In genomic region chr2:43370705-43371104, GRCh38 we compare ENCODE assay signal across 16 cellular contexts.
A peak's percentile ranks its signal among the peaks of the same experiment; 100 is the strongest.
DNase-seq lines count a peak whose midpoint lies in the region; ATAC-seq and TF ChIP-seq lines count a peak whose summit lies in the region.
"Had no signal": no experiment of that assay in that cellular context is flagged by ENCODE, and none has a peak within 500 bp of the region (broad histone marks: within the 10 kb centered on the region; RNA-seq: fewer than 3 reads in every experiment).

No MANE protein-coding gene starts in this region.

- no peaks in the 10 kb centered on the region for H3K9me3 Mint-ChIP-seq in T-helper 2 cell treated with Interferon-gamma antibody and Interleukin-4, amounts not matched to agents 5 μg/mL and 100 μg/mL, for 36 hours
- H3K9me3 Mint-ChIP-seq: activated CD4-positive, alpha-beta T cell treated with anti-CD3 and anti-CD28 coated beads, Interleukin-2, amount 10 ng/mL, durations not matched to agents 7 days and 5 days; CD4-positive, CD25-positive, alpha-beta regulatory T cell had no signal

- H3K4me3 Mint-ChIP-seq in T-helper 2 cell treated with Interferon-gamma antibody and Interleukin-4, amounts not matched to agents 5 μg/mL and 100 μg/mL, for 36 hours = no peak overlapping the region
- H3K4me3 Mint-ChIP-seq: activated CD4-positive, alpha-beta T cell treated with anti-CD3 and anti-CD28 coated beads, Interleukin-2, amount 10 ng/mL, durations not matched to agents 7 days and 5 days; CD4-positive, CD25-positive, alpha-beta regulatory T cell had no signal

- no peak overlapping the region for H3K27ac Mint-ChIP-seq in T-helper 2 cell treated with Interferon-gamma antibody and Interleukin-4, amounts not matched to agents 5 μg/mL and 100 μg/mL, for 36 hours
- H3K27ac Mint-ChIP-seq: activated CD4-positive, alpha-beta T cell treated with anti-CD3 and anti-CD28 coated beads, Interleukin-2, amount 10 ng/mL, durations not matched to agents 7 days and 5 days; CD4-positive, CD25-positive, alpha-beta regulatory T cell had no signal

- ATAC-seq in omental fat pad (ENCODE audit: low FRiP score) = peak; percentile 58
- ATAC-seq in HG03354 (IDR thresholded peaks at IDR 0.05; ENCODE audit: poor library complexity, severe bottlenecking, unreplicated experiment) = no peak

- no peaks in the 10 kb centered on the region for H3K36me3 ChIP-seq in HEK293 (ENCODE audit: control insufficient read depth in 2 of 2, insufficient read depth in 1 of 2, low read length in 2 of 2)

- H3K4me3 ChIP-seq in HEK293 (ENCODE audit: low read depth, low read length) (no peak overlapping the region), fibroblast of pulmonary artery (replicated peaks; ENCODE audit: low read depth, low read length) (no peak overlapping the region)

- H3K36me3 Mint-ChIP-seq in T-helper 2 cell treated with Interferon-gamma antibody and Interleukin-4, amounts not matched to agents 5 μg/mL and 100 μg/mL, for 36 hours (ENCODE audit: low read depth) = no peaks in the 10 kb centered on the region

- peaks cover 10% of the 10 kb centered on the region for H3K4me1 Mint-ChIP-seq in T-helper 2 cell treated with Interferon-gamma antibody and Interleukin-4, amounts not matched to agents 5 μg/mL and 100 μg/mL, for 36 hours (ENCODE audit: low read depth)

- CTCF ChIA-PET in HEK293 (lab: Yijun Ruan, JAX) = interaction anchor here (0.6 kb wide), 1 partner anchor 141 kb away, joined by 4 read pairs; no protein-coding TSS in a partner anchor

- no peak overlapping the region for H3K27ac ChIP-seq in HEK293 (ENCODE audit: extremely low read depth, low read depth, low read length)

- DNase-seq in NCI-H748 treated with DMSO at 0.1 percent for 48 hours (lab: John Stamatoyannopoulos, UW) (peak; percentile 60), fibroblast of pulmonary artery (ENCODE audit: low read depth) (peak; percentile 24), omental fat pad (ENCODE audit: low spot score) (no peak), activated T-cell treated with anti-CD3 and anti-CD28 coated beads for 4 hours (no peak), NOMO-1 treated with DMSO at 0.1 percent for 48 hours (lab: John Stamatoyannopoulos, UW; ENCODE audit: unreplicated experiment) (no peak)
- no peak for DNase-seq in T-helper 2 cell treated with Interferon-gamma antibody and Interleukin-4, amounts not matched to agents 5 μg/mL and 100 μg/mL, for 36 hours (ENCODE audit: low spot score)
- DNase-seq: activated CD4-positive, alpha-beta T cell treated with anti-CD3 and anti-CD28 coated beads, Interleukin-2, amount 10 ng/mL, durations not matched to agents 7 days and 5 days; activated gamma-delta T cell treated with Interleukin-2 at 50 U/mL for 16 hours; CD4-positive, CD25-positive, alpha-beta regulatory T cell; GOT3; hypothalamus; Kasumi-1; NK-92 treated with Interleukin-12 subunit alpha and Interleukin-12 subunit beta, amount 100 ng/mL, for 24 hours; SW 1271 had no signal

- POLR2A ChIA-PET in HEK293 (lab: Yijun Ruan, JAX) = interaction anchor here (0.6 kb wide), 1 partner anchor 346 kb away, joined by 10 read pairs; no protein-coding TSS in a partner anchor

- H3K9me3 ChIP-seq in HEK293 (ENCODE audit: control insufficient read depth, insufficient read depth, low read depth, low read length) = no peaks in the 10 kb centered on the region

- TF ChIP-seq CTCF in HEK293 (tag by site-specific recombination; IDR thresholded peaks at IDR 0.05) (no peak), fibroblast of pulmonary artery (IDR thresholded peaks at IDR 0.05; ENCODE audit: low read length, missing control alignments) (no peak), omental fat pad (IDR thresholded peaks at IDR 0.05) (no peak)

- no peaks in the 10 kb centered on the region for H3K27me3 Mint-ChIP-seq in T-helper 2 cell treated with Interferon-gamma antibody and Interleukin-4, amounts not matched to agents 5 μg/mL and 100 μg/mL, for 36 hours (ENCODE audit: low read depth)
- H3K27me3 Mint-ChIP-seq: activated CD4-positive, alpha-beta T cell treated with anti-CD3 and anti-CD28 coated beads, Interleukin-2, amount 10 ng/mL, durations not matched to agents 7 days and 5 days; CD4-positive, CD25-positive, alpha-beta regulatory T cell had no signal

- peaks cover 25% of the 10 kb centered on the region for H3K4me1 ChIP-seq in HEK293 (ENCODE audit: control insufficient read depth, insufficient read depth, low read length)

TF ChIP-seq in HEK293, 187 proteins besides CTCF, POLR2A, EP300 and RAD21:
- TF ChIP-seq, protein P1, sequence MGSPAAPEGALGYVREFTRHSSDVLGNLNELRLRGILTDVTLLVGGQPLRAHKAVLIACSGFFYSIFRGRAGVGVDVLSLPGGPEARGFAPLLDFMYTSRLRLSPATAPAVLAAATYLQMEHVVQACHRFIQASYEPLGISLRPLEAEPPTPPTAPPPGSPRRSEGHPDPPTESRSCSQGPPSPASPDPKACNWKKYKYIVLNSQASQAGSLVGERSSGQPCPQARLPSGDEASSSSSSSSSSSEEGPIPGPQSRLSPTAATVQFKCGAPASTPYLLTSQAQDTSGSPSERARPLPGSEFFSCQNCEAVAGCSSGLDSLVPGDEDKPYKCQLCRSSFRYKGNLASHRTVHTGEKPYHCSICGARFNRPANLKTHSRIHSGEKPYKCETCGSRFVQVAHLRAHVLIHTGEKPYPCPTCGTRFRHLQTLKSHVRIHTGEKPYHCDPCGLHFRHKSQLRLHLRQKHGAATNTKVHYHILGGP (tag by site-specific recombination; IDR thresholded peaks at IDR 0.05) = peak; percentile 65
- TF ChIP-seq YY1 (tag by site-specific recombination; IDR thresholded peaks at IDR 0.05) (no peak), OSR2 (tag by site-specific recombination; IDR thresholded peaks at IDR 0.05) (peak; percentile 86), GFI1B (tag by site-specific recombination; IDR thresholded peaks at IDR 0.05) (peak; percentile 67), WT1 (tag by site-specific recombination; IDR thresholded peaks at IDR 0.05) (peak; percentile 79), ZNF121 (tag by site-specific recombination; IDR thresholded peaks at IDR 0.05) (no peak), TCF7L2 (IDR thresholded peaks at IDR 0.05; ENCODE audit: borderline replicate concordance, low read depth, low read length) (peak; percentile 32; the same call in 1 of the 2 replicates), ZNF843 (tag by site-specific recombination; IDR thresholded peaks at IDR 0.05) (peak; percentile 81), BCL11A (tag by site-specific recombination; IDR thresholded peaks at IDR 0.05; ENCODE audit: low read depth) (no peak), IKZF3 (tag by site-specific recombination; IDR thresholded peaks at IDR 0.05) (peak; percentile 75; the same call in 1 of the 2 replicates), FEZF1 (tag by site-specific recombination; IDR thresholded peaks at IDR 0.05) (peak; percentile 82), OVOL3 (tag by site-specific recombination; IDR thresholded peaks at IDR 0.05) (peak; percentile 55; the same call in 1 of the 2 replicates), PRDM6 (tag by site-specific recombination; IDR thresholded peaks at IDR 0.05) (peak; percentile 95), ZSCAN30 (tag by site-specific recombination; IDR thresholded peaks at IDR 0.05) (0 out of 2 replicates have a peak, but pooled peaks have one; percentile 18), ZNF654 (tag by site-specific recombination; IDR thresholded peaks at IDR 0.05; ENCODE audit: low read depth) (no peak)
- TF ChIP-seq, protein P2, sequence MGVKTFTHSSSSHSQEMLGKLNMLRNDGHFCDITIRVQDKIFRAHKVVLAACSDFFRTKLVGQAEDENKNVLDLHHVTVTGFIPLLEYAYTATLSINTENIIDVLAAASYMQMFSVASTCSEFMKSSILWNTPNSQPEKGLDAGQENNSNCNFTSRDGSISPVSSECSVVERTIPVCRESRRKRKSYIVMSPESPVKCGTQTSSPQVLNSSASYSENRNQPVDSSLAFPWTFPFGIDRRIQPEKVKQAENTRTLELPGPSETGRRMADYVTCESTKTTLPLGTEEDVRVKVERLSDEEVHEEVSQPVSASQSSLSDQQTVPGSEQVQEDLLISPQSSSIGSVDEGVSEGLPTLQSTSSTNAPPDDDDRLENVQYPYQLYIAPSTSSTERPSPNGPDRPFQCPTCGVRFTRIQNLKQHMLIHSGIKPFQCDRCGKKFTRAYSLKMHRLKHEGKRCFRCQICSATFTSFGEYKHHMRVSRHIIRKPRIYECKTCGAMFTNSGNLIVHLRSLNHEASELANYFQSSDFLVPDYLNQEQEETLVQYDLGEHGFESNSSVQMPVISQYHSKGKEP (tag by site-specific recombination; IDR thresholded peaks at IDR 0.05) = peak; percentile 49; the same call in 1 of the 2 replicates

Comparison
In these comparisons a context has a peak if more than half of its experiments do, and no peak if none do; other contexts are left out.
1. DNase-seq: peak in NCI-H748 treated with DMSO at 0.1 percent for 48 hours (single experiment) and fibroblast of pulmonary artery (single experiment); none in omental fat pad (single experiment), T-helper 2 cell treated with Interferon-gamma antibody and Interleukin-4, amounts not matched to agents 5 μg/mL and 100 μg/mL, for 36 hours (single experiment), activated T-cell treated with anti-CD3 and anti-CD28 coated beads for 4 hours (single experiment) and NOMO-1 treated with DMSO at 0.1 percent for 48 hours (single experiment).